ENCODE assay signal across 9 cellular contexts in the genomic region with DNA sequence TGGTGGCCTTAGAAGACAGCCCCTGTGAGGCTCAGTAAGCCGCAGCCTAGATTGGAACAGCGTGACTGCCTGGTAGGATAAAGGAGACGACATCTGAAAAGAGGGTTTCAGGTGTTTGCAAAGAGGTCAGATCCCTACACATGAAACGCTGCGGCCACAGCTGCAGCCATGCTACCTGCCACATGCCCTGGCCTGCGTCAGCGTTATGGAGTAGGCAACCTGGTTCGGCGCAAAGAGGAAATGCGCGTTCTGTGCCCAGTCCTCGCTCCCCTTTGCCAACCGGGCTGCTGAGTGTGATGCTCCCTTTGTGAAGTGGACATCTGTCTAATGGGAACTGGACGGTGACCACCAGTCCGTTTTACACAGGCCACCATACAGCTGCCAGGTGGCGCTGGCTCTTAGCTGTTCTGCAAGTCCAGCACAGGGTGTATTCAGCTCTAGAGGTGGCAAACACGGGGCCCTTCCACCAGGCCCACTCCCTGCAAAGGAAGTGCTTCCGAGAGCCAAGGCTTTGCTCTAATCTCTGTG.
A peak's percentile ranks its signal among the peaks of the same experiment; 100 is the strongest.
DNase-seq lines count a peak whose midpoint lies in the region; ATAC-seq and TF ChIP-seq lines count a peak whose summit lies in the region.
"Had no signal": no experiment of that assay in that cellular context is flagged by ENCODE, and none has a peak within 500 bp of the region (broad histone marks: within the 10 kb centered on the region; RNA-seq: fewer than 3 reads in every experiment).

No MANE protein-coding gene starts in this region.

- CTCF ChIA-PET in activated CD8-positive, alpha-beta memory T cell treated with anti-CD3 and anti-CD28 coated beads, Interleukin-2, amount 10 ng/mL, durations not matched to agents 7 days and 5 days (lab: Charles Lee), result interaction anchor here (0.9 to 9.5 kb wide), 5 partner anchors 12 to 58 kb away, joined by 3 to 122 read pairs (median 7); no protein-coding TSS in a partner anchor

- no peak for TF ChIP-seq CTCF in left lung (IDR thresholded peaks at IDR 0.05)

- peaks cover 62% of the 10 kb centered on the region for H3K36me3 Mint-ChIP-seq in CD4-positive, CD25-positive, alpha-beta regulatory T cell
- peaks cover 98% of the 10 kb centered on the region for H3K36me3 Mint-ChIP-seq in activated CD8-positive, alpha-beta memory T cell treated with anti-CD3 and anti-CD28 coated beads, Interleukin-2, amount 10 ng/mL, durations not matched to agents 7 days and 5 days

- H3K27me3 Mint-ChIP-seq in CD4-positive, CD25-positive, alpha-beta regulatory T cell, result no peaks in the 10 kb centered on the region
- no peaks in the 10 kb centered on the region for H3K27me3 Mint-ChIP-seq in activated CD8-positive, alpha-beta memory T cell treated with anti-CD3 and anti-CD28 coated beads, Interleukin-2, amount 10 ng/mL, durations not matched to agents 7 days and 5 days

- peaks cover 37% of the 10 kb centered on the region for H3K36me3 ChIP-seq in CD4-positive, CD25-positive, alpha-beta regulatory T cell (ENCODE audit: control insufficient read depth, insufficient read depth, low read length)
- peaks cover 0 to 4% of the 10 kb centered on the region in 2 donors for H3K36me3 ChIP-seq in left lung

- peak overlapping the region; percentile 99 for H3K4me3 ChIP-seq in CD4-positive, CD25-positive, alpha-beta regulatory T cell (ENCODE audit: low read depth, low read length)
- peak overlapping the region in 1 of 2 donors; percentile 1 for H3K4me3 ChIP-seq in left lung

- no peaks in the 10 kb centered on the region for H3K9me3 ChIP-seq in CD4-positive, CD25-positive, alpha-beta regulatory T cell (ENCODE audit: control insufficient read depth in 2 of 2, low read length in 2 of 2)
- no peaks in the 10 kb centered on the region for H3K9me3 ChIP-seq in left lung

- no peaks in the 10 kb centered on the region for H3K9me3 Mint-ChIP-seq in CD4-positive, CD25-positive, alpha-beta regulatory T cell
- H3K9me3 Mint-ChIP-seq in activated CD8-positive, alpha-beta memory T cell treated with anti-CD3 and anti-CD28 coated beads, Interleukin-2, amount 10 ng/mL, durations not matched to agents 7 days and 5 days (ENCODE audit: low read depth), result no peaks in the 10 kb centered on the region

- peak overlapping the region; percentile 89 for H3K27ac ChIP-seq in CD4-positive, CD25-positive, alpha-beta regulatory T cell (ENCODE audit: insufficient read depth, low read length, poor library complexity, severe bottlenecking)
- peak overlapping the region; percentile 27 to 89 for H3K27ac ChIP-seq in left lung
- H3K27ac ChIP-seq: VCaP had no signal

- peaks cover 23 to 92% (median 68%) of the 10 kb centered on the region in 4 donors for H3K4me1 Mint-ChIP-seq in CD4-positive, CD25-positive, alpha-beta regulatory T cell
- H3K4me1 Mint-ChIP-seq in activated CD8-positive, alpha-beta memory T cell treated with anti-CD3 and anti-CD28 coated beads, Interleukin-2, amount 10 ng/mL, durations not matched to agents 7 days and 5 days, result peaks cover 92% of the 10 kb centered on the region

- H3K4me1 ChIP-seq in CD4-positive, CD25-positive, alpha-beta regulatory T cell (ENCODE audit: control insufficient read depth, insufficient read depth, low read length, poor library complexity, severe bottlenecking), result peaks cover 95% of the 10 kb centered on the region
- H3K4me1 ChIP-seq in left lung, result peaks cover 0 to 98% of the 10 kb centered on the region in 2 donors

- H3K4me3 Mint-ChIP-seq in CD4-positive, CD25-positive, alpha-beta regulatory T cell, result peak overlapping the region in 1 of 4 donors; percentile 89
- H3K4me3 Mint-ChIP-seq in activated CD8-positive, alpha-beta memory T cell treated with anti-CD3 and anti-CD28 coated beads, Interleukin-2, amount 10 ng/mL, durations not matched to agents 7 days and 5 days, result no peak overlapping the region

- intact Hi-C loops in left lung (cut with DNase I), result no loop called here

- peak in 1 of 3 donors; percentile 70 for DNase-seq in CD4-positive, CD25-positive, alpha-beta regulatory T cell
- peak; percentile 72 for DNase-seq in activated CD8-positive, alpha-beta memory T cell treated with anti-CD3 and anti-CD28 coated beads, Interleukin-2, amount 10 ng/mL, durations not matched to agents 7 days and 5 days
- DNase-seq in left lung (peak in 1 of 2 donors; percentile 79), putamen (ENCODE audit: low spot score) (no peak), NCI-H1092 treated with DMSO at 0.1 percent for 48 hours (lab: John Stamatoyannopoulos, UW) (no peak), NCI-H1105 treated with DMSO at 0.1 percent for 48 hours (lab: John Stamatoyannopoulos, UW) (no peak)

- H3K27me3 ChIP-seq in CD4-positive, CD25-positive, alpha-beta regulatory T cell (ENCODE audit: control insufficient read depth, insufficient read depth, low read length), result no peaks in the 10 kb centered on the region
- H3K27me3 ChIP-seq in left lung, result no peaks in the 10 kb centered on the region

- peak overlapping the region; percentile 96 to 99 (median 96) for H3K27ac Mint-ChIP-seq in CD4-positive, CD25-positive, alpha-beta regulatory T cell
- no peak overlapping the region for H3K27ac Mint-ChIP-seq in activated CD8-positive, alpha-beta memory T cell treated with anti-CD3 and anti-CD28 coated beads, Interleukin-2, amount 10 ng/mL, durations not matched to agents 7 days and 5 days

- peak in 1 of 2 donors; percentile 1 for ATAC-seq in CD4-positive, CD25-positive, alpha-beta regulatory T cell (ENCODE audit: low read depth in 2 of 2)
- ATAC-seq in GM21447 (IDR thresholded peaks at IDR 0.05; ENCODE audit: unreplicated experiment) (peak; percentile 23), left lung (no peak), GM18498 (IDR thresholded peaks at IDR 0.05; ENCODE audit: unreplicated experiment) (no peak)
- peak; percentile 16 for ATAC-seq in activated CD8-positive, alpha-beta memory T cell treated with anti-CD3 and anti-CD28 coated beads, Interleukin-2, amount 10 ng/mL, durations not matched to agents 7 days and 5 days

Comparison
In these comparisons a context has a peak if more than half of its experiments do, and no peak if none do; other contexts are left out.
1. ATAC-seq: peak in GM21447 (single experiment) and activated CD8-positive, alpha-beta memory T cell treated with anti-CD3 and anti-CD28 coated beads, Interleukin-2, amount 10 ng/mL, durations not matched to agents 7 days and 5 days (single experiment); none in left lung (single experiment) and GM18498 (single experiment).